Comparison of ENCODE assay signal across 25 cellular contexts in the genomic region with DNA sequence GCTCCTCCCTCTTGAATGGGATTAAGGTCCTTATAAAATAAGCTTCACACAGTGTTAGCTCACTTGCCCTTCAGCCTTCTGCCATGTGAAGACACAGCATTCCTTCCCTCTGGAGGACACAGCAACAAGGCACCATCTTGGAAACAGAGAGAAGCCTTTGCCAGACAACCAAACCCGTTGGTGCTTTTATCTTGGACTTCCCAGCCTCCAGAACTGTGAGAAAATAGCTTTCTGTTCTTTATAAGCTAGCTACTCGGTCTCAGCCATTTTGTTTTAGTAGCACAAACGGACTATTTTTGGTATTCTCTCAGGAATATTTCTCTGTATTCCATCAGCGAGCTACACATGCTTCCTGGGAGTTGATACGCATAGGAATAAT.
"Had no signal": no experiment of that assay in that cellular context is flagged by ENCODE, and none has a peak within 500 bp of the region (broad histone marks: within the 10 kb centered on the region; RNA-seq: fewer than 3 reads in every experiment).

No MANE protein-coding gene starts in this region.

- ATAC-seq: left lobe of liver, mucosa of descending colon had no signal

- H3K27me3 ChIP-seq: colonic mucosa, esophagus squamous epithelium, neural progenitor cell, right atrium auricular region, sigmoid colon, stomach, tibial artery had no signal

- H3K4me3 Mint-ChIP-seq: dendritic cell treated with granulocyte-macrophage colony-stimulating factor and Interleukin-4, amounts not matched to agents 40 ng/mL and 50 ng/mL, for 4 days; endodermal cell; mesothelial cell of epicardium; naive B cell; nephron; neural progenitor cell; stimulated activated effector memory CD8-positive, alpha-beta T cell treated with anti-CD3 and anti-CD28 coated beads, Interleukin-12 subunit alpha, Interleukin-12 subunit beta, amount 100 ng/mL, for 72 hours; type B pancreatic cell had no signal

- H3K27ac ChIP-seq: colonic mucosa, esophagus squamous epithelium, neural progenitor cell, prostate gland, right atrium auricular region, sigmoid colon, stomach, tibial artery had no signal

- H2AFZ ChIP-seq: neural progenitor cell had no signal

- H3K9me3 Mint-ChIP-seq: stimulated activated effector memory CD8-positive, alpha-beta T cell treated with anti-CD3 and anti-CD28 coated beads, Interleukin-12 subunit alpha, Interleukin-12 subunit beta, amount 100 ng/mL, for 72 hours had no signal

- DNase-seq: colonic mucosa; effector CD8-positive, alpha-beta T cell; endodermal cell; esophagus squamous epithelium; head of caudate nucleus; kidney; mesenchymal stem cell; mucosa of descending colon; naive B cell; nucleus accumbens; sigmoid colon; stimulated activated CD4-positive, alpha-beta T cell treated with anti-CD3 and anti-CD28 coated beads, Interleukin-2, amount 100 ng/mL, for 24 hours; stimulated activated CD4-positive, alpha-beta T cell treated with anti-CD3 and anti-CD28 coated beads, Interleukin-4, amount 100 ng/mL, for 24 hours; stimulated activated naive CD4-positive, alpha-beta T cell treated with Interleukin-2 at 50 U/mL for 16 hours; stomach; tibial artery had no signal

- H3K4me3 ChIP-seq: colonic mucosa, esophagus squamous epithelium, mucosa of descending colon, neural progenitor cell, prostate gland, right atrium auricular region, sigmoid colon, stomach, tibial artery had no signal

- H3K9me3 ChIP-seq: colonic mucosa, esophagus squamous epithelium, mucosa of descending colon, prostate gland, sigmoid colon, tibial artery had no signal

- H3K4me1 ChIP-seq: colonic mucosa, neural progenitor cell, prostate gland, right atrium auricular region, sigmoid colon, tibial artery had no signal

- H3K27ac Mint-ChIP-seq: dendritic cell treated with granulocyte-macrophage colony-stimulating factor and Interleukin-4, amounts not matched to agents 40 ng/mL and 50 ng/mL, for 4 days; endodermal cell; mesothelial cell of epicardium; naive B cell; nephron; neural progenitor cell; stimulated activated effector memory CD8-positive, alpha-beta T cell treated with anti-CD3 and anti-CD28 coated beads, Interleukin-12 subunit alpha, Interleukin-12 subunit beta, amount 100 ng/mL, for 72 hours; type B pancreatic cell had no signal

- H3K27me3 Mint-ChIP-seq: dendritic cell treated with granulocyte-macrophage colony-stimulating factor and Interleukin-4, amounts not matched to agents 40 ng/mL and 50 ng/mL, for 4 days; naive B cell; type B pancreatic cell had no signal

- H3K9ac ChIP-seq: neural progenitor cell had no signal

- H3K4me2 ChIP-seq: neural progenitor cell had no signal

- H3K4me1 Mint-ChIP-seq: mesothelial cell of epicardium had no signal

- H3K36me3 Mint-ChIP-seq: naive B cell; neural progenitor cell; stimulated activated effector memory CD8-positive, alpha-beta T cell treated with anti-CD3 and anti-CD28 coated beads, Interleukin-12 subunit alpha, Interleukin-12 subunit beta, amount 100 ng/mL, for 72 hours; type B pancreatic cell had no signal

- H3K36me3 ChIP-seq: colonic mucosa, esophagus squamous epithelium, neural progenitor cell, prostate gland, right atrium auricular region, sigmoid colon, stomach, tibial artery had no signal
